Comparison of ENCODE assay signal across 10 cellular contexts in the genomic region with DNA sequence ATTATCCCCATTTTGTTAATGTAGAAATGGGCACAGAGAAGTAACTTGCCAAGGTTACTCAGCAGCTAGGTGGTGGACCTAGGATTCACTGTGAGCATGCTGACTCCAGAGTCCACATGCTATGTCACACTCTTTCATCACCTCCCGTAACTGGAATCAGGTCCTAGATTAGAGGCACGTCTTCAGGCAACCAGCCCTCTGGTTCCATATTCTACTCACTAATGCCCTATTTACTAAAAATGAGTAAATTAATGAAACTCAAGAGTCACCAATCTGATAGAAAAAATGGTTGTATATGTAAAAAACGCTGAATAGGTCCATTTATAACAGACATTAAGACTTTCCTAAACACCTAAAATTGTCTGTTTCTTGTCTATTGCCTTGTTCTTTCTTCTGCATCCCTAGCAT. TPM values are rescaled to one million over a fixed set of nuclear protein-coding genes. Genes with fewer than 3 reads are reported as not detected.
A peak's percentile ranks its signal among the peaks of the same experiment; 100 is the strongest.
DNase-seq lines count a peak whose midpoint lies in the region; ATAC-seq, FAIRE-seq and TF ChIP-seq lines count a peak whose summit lies in the region.
"Had no signal": no experiment of that assay in that cellular context is flagged by ENCODE, and none has a peak within 500 bp of the region (broad histone marks: within the 10 kb centered on the region; RNA-seq: fewer than 3 reads in every experiment).

No MANE protein-coding gene starts in this region.

- CTCF ChIA-PET in WTC11 (lab: Charles Lee) = interaction anchor here (0.6 to 2.5 kb wide), 2 partner anchors 10 to 22 kb away, joined by 3 to 9 read pairs; no protein-coding TSS in a partner anchor

- H3K4me3 ChIP-seq in skin epidermis = no peak overlapping the region

- H3K9me3 Mint-ChIP-seq in WTC11 = no peaks in the 10 kb centered on the region
- H3K9me3 Mint-ChIP-seq: activated T-helper 1 cell treated with anti-CD3 and anti-CD28 coated beads, Interleukin-12 subunit alpha, Interleukin-12 subunit beta, Interleukin-2, Interleukin-4 antibody, amounts not matched to agents 30 ng/mL and 10 ng/mL and 1 ng/mL, durations not matched to agents 14 hours and 24 hours and 36 hours had no signal

- FAIRE-seq in frontal cortex (lab: Jason Lieb, UNC) = no peak

- POLR2A ChIA-PET in WTC11 (lab: Charles Lee) = interaction anchor here (0.6 kb wide), 1 partner anchor 8 kb away, joined by 3 read pairs; no protein-coding TSS in a partner anchor

- no peaks in the 10 kb centered on the region for H3K36me3 Mint-ChIP-seq in WTC11

- H3K4me1 Mint-ChIP-seq in WTC11 = peaks cover 42% of the 10 kb centered on the region

- no peak for TF ChIP-seq CTCF in WTC11 (IDR thresholded peaks at IDR 0.05)

- H3K27me3 Mint-ChIP-seq in WTC11 (ENCODE audit: low read depth) = no peaks in the 10 kb centered on the region

- H3K27ac Mint-ChIP-seq in WTC11 = no peak overlapping the region
- H3K27ac Mint-ChIP-seq: activated T-helper 1 cell treated with anti-CD3 and anti-CD28 coated beads, Interleukin-12 subunit alpha, Interleukin-12 subunit beta, Interleukin-2, Interleukin-4 antibody, amounts not matched to agents 30 ng/mL and 10 ng/mL and 1 ng/mL, durations not matched to agents 14 hours and 24 hours and 36 hours had no signal

- peak overlapping the region in 15 of 21 experiments; percentile 2 to 81 (median 53) for H3K27ac ChIP-seq in skin epidermis

- no peak for DNase-seq in WTC11 (ENCODE audit: low spot score)
- DNase-seq in stimulated activated naive CD4-positive, alpha-beta T cell treated with Interleukin-2 at 50 U/mL for 16 hours (lab: John Stamatoyannopoulos, UW) = no peak
- no peak for DNase-seq in frontal cortex (ENCODE audit: low spot score in 2 of 2)
- no peak for DNase-seq in pons (ENCODE audit: low spot score)
- DNase-seq in NCI-H128 (lab: John Stamatoyannopoulos, UW; ENCODE audit: unreplicated experiment) = no peak
- DNase-seq: NCI-H748 treated with DMSO at 0.1 percent for 48 hours had no signal

- ATAC-seq in GM19397 (IDR thresholded peaks at IDR 0.05; ENCODE audit: unreplicated experiment) (peak; percentile 25), HG02981 (IDR thresholded peaks at IDR 0.05; ENCODE audit: unreplicated experiment) (peak; percentile 23), WTC11 (no peak)

- H3K4me3 Mint-ChIP-seq in WTC11 = no peak overlapping the region
- H3K4me3 Mint-ChIP-seq: activated T-helper 1 cell treated with anti-CD3 and anti-CD28 coated beads, Interleukin-12 subunit alpha, Interleukin-12 subunit beta, Interleukin-2, Interleukin-4 antibody, amounts not matched to agents 30 ng/mL and 10 ng/mL and 1 ng/mL, durations not matched to agents 14 hours and 24 hours and 36 hours had no signal

TF ChIP-seq in WTC11, 78 proteins besides CTCF, POLR2A, EP300 and RAD21:
- TF ChIP-seq GABPB1 (CRISPR knock-in tag; IDR thresholded peaks at IDR 0.05) = peak; percentile 95
- no peak for TF ChIP-seq TEAD1 (CRISPR knock-in tag; IDR thresholded peaks at IDR 0.05)
- TF ChIP-seq FOXP1 (CRISPR knock-in tag; IDR thresholded peaks at IDR 0.05; ENCODE audit: borderline replicate concordance) = no peak
- TF ChIP-seq, protein P1, sequence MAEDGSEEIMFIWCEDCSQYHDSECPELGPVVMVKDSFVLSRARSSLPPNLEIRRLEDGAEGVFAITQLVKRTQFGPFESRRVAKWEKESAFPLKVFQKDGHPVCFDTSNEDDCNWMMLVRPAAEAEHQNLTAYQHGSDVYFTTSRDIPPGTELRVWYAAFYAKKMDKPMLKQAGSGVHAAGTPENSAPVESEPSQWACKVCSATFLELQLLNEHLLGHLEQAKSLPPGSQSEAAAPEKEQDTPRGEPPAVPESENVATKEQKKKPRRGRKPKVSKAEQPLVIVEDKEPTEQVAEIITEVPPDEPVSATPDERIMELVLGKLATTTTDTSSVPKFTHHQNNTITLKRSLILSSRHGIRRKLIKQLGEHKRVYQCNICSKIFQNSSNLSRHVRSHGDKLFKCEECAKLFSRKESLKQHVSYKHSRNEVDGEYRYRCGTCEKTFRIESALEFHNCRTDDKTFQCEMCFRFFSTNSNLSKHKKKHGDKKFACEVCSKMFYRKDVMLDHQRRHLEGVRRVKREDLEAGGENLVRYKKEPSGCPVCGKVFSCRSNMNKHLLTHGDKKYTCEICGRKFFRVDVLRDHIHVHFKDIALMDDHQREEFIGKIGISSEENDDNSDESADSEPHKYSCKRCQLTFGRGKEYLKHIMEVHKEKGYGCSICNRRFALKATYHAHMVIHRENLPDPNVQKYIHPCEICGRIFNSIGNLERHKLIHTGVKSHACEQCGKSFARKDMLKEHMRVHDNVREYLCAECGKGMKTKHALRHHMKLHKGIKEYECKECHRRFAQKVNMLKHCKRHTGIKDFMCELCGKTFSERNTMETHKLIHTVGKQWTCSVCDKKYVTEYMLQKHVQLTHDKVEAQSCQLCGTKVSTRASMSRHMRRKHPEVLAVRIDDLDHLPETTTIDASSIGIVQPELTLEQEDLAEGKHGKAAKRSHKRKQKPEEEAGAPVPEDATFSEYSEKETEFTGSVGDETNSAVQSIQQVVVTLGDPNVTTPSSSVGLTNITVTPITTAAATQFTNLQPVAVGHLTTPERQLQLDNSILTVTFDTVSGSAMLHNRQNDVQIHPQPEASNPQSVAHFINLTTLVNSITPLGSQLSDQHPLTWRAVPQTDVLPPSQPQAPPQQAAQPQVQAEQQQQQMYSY (CRISPR knock-in tag; IDR thresholded peaks at IDR 0.05) = no peak
- TF ChIP-seq, protein P2, sequence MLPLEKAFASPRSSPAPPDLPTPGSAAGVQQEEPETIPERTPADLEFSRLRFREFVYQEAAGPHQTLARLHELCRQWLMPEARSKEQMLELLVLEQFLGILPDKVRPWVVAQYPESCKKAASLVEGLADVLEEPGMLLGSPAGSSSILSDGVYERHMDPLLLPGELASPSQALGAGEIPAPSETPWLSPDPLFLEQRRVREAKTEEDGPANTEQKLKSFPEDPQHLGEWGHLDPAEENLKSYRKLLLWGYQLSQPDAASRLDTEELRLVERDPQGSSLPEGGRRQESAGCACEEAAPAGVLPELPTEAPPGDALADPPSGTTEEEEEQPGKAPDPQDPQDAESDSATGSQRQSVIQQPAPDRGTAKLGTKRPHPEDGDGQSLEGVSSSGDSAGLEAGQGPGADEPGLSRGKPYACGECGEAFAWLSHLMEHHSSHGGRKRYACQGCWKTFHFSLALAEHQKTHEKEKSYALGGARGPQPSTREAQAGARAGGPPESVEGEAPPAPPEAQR (CRISPR knock-in tag; IDR thresholded peaks at IDR 0.05) = no peak

RNA-seq across cellular contexts. Expression of a gene that starts 7.7 kb away (rescaled TPM):
- 49.0 to 52.3 TPM (median 51.4 TPM) in 3 replicates for total RNA-seq in WTC11 (2021)
- 669 TPM for total RNA-seq in frontal cortex

RNA-seq across cellular contexts. Expression of a gene that starts 25.7 kb away (rescaled TPM):
- total RNA-seq in WTC11 (2021) = 39.1 to 45.5 TPM (median 39.5 TPM) in 3 replicates
- 16.3 TPM for total RNA-seq in frontal cortex

RNA-seq across cellular contexts. Expression of a gene that starts 47.8 kb away (rescaled TPM):
- total RNA-seq in WTC11 (2021) (0.32 to 0.71 TPM (median 0.68 TPM) in 3 replicates), frontal cortex (under 0.01 TPM)
- total RNA-seq: activated T-helper 1 cell treated with anti-CD3 and anti-CD28 coated beads, Interleukin-12 subunit alpha, Interleukin-12 subunit beta, Interleukin-2, Interleukin-4 antibody, amounts not matched to agents 30 ng/mL and 10 ng/mL and 1 ng/mL, durations not matched to agents 14 hours and 24 hours and 36 hours had no signal

Comparison
In these comparisons a context has a peak if more than half of its experiments do, and no peak if none do; other contexts are left out.
1. RNA of a gene that starts 7.7 kb away (total RNA-seq): 669 TPM in frontal cortex (single experiment); 49.0 to 52.3 TPM in WTC11; every median in the first group is over 10 times any median in the second.